In genomic region chr12:9750276-9751203, GRCh38 we compare ENCODE assay signal across 8 cellular contexts. TPM values are rescaled to one million over a fixed set of nuclear protein-coding genes. Genes with fewer than 3 reads are reported as not detected.
DNase-seq lines count a peak whose midpoint lies in the region; ATAC-seq and TF ChIP-seq lines count a peak whose summit lies in the region.

No MANE protein-coding gene starts in this region.

- H3K36me3 ChIP-seq in endocrine pancreas (ENCODE audit: control insufficient read depth, insufficient read depth, low read length): no peaks in the 10 kb centered on the region
- no peaks in the 10 kb centered on the region for H3K36me3 ChIP-seq in thoracic aorta

- H3K9me3 Mint-ChIP-seq in activated CD4-positive, alpha-beta T cell treated with anti-CD3 and anti-CD28 coated beads, Interleukin-2, amount 10 ng/mL, durations not matched to agents 24 days and 14 days: no peaks in the 10 kb centered on the region
- H3K9me3 Mint-ChIP-seq in memory B cell: no peaks in the 10 kb centered on the region

- H3K4me1 ChIP-seq in endocrine pancreas (ENCODE audit: control insufficient read depth, insufficient read depth, low read length) (peaks cover 8% of the 10 kb centered on the region), thoracic aorta (ENCODE audit: control insufficient read depth in 1 of 2, low read depth in 2 of 2) (peaks cover 0 to 3% of the 10 kb centered on the region in 2 donors)

- intact Hi-C loops in activated CD4-positive, alpha-beta T cell treated with anti-CD3 and anti-CD28 coated beads, Interleukin-2, amount 10 ng/mL, durations not matched to agents 24 days and 14 days (cut with micrococcal nuclease): loop anchor here (1.0 kb wide), 2 partner anchors 48 to 64 kb away; no protein-coding TSS in a partner anchor

- H3K27me3 ChIP-seq in endocrine pancreas (ENCODE audit: control insufficient read depth, insufficient read depth, low read length) (no peaks in the 10 kb centered on the region), thoracic aorta (replicated peaks; ENCODE audit: insufficient read depth) (no peaks in the 10 kb centered on the region)

- peak; percentile 59 for DNase-seq in AG08396 (ENCODE audit: low spot score)
- DNase-seq in GM13977 (ENCODE audit: low spot score): peak; percentile 40
- DNase-seq in NCI-H446 (lab: John Stamatoyannopoulos, UW): peak; percentile 16 to 67
- peak; percentile 89 for DNase-seq in activated CD4-positive, alpha-beta T cell treated with anti-CD3 and anti-CD28 coated beads, Interleukin-2, amount 10 ng/mL, durations not matched to agents 24 days and 14 days
- DNase-seq in memory B cell (ENCODE audit: low spot score in 2 of 2): peak in 1 of 2 donors; percentile 67
- no peak for DNase-seq in thoracic aorta (ENCODE audit: low spot score)

- in situ Hi-C loops in GM13977 (cut with MboI; ENCODE audit: low pct_unique_long_range_greater_than_20kb, low sequenced_read_pairs, unreplicated experiment): loop anchor here (5.0 kb wide), 1 partner anchor 52 kb away; no protein-coding TSS in a partner anchor

- peak overlapping the region; percentile 55 for H3K4me3 Mint-ChIP-seq in activated CD4-positive, alpha-beta T cell treated with anti-CD3 and anti-CD28 coated beads, Interleukin-2, amount 10 ng/mL, durations not matched to agents 24 days and 14 days
- peak overlapping the region; percentile 50 for H3K4me3 Mint-ChIP-seq in memory B cell

- peak; percentile 67 for TF ChIP-seq CTCF in GM13977 (IDR thresholded peaks at IDR 0.05; ENCODE audit: extremely low read depth, insufficient read depth, missing control alignments)
- TF ChIP-seq CTCF in thoracic aorta (IDR thresholded peaks at IDR 0.05): peak; percentile 70

- H3K9me3 ChIP-seq in endocrine pancreas (ENCODE audit: control insufficient read depth, low read length) (no peaks in the 10 kb centered on the region), thoracic aorta (no peaks in the 10 kb centered on the region)

- H3K4me1 Mint-ChIP-seq in activated CD4-positive, alpha-beta T cell treated with anti-CD3 and anti-CD28 coated beads, Interleukin-2, amount 10 ng/mL, durations not matched to agents 24 days and 14 days: peaks cover 46% of the 10 kb centered on the region
- H3K4me1 Mint-ChIP-seq in memory B cell: peaks cover 15% of the 10 kb centered on the region

- no peaks in the 10 kb centered on the region for H3K27me3 Mint-ChIP-seq in activated CD4-positive, alpha-beta T cell treated with anti-CD3 and anti-CD28 coated beads, Interleukin-2, amount 10 ng/mL, durations not matched to agents 24 days and 14 days
- H3K27me3 Mint-ChIP-seq in memory B cell: no peaks in the 10 kb centered on the region

- H3K36me3 Mint-ChIP-seq in activated CD4-positive, alpha-beta T cell treated with anti-CD3 and anti-CD28 coated beads, Interleukin-2, amount 10 ng/mL, durations not matched to agents 24 days and 14 days (ENCODE audit: low read depth): peaks cover 37% of the 10 kb centered on the region
- H3K36me3 Mint-ChIP-seq in memory B cell: peaks cover 11% of the 10 kb centered on the region

- ATAC-seq in HG03342 (IDR thresholded peaks at IDR 0.05; ENCODE audit: unreplicated experiment) (peak; percentile 55), memory B cell (ENCODE audit: low read depth) (peak; percentile 65), thoracic aorta (ENCODE audit: insufficient number of reproducible peaks, low FRiP score, low read depth) (no peak)

- H3K27ac Mint-ChIP-seq in activated CD4-positive, alpha-beta T cell treated with anti-CD3 and anti-CD28 coated beads, Interleukin-2, amount 10 ng/mL, durations not matched to agents 24 days and 14 days: peak overlapping the region; percentile 70
- no peak overlapping the region for H3K27ac Mint-ChIP-seq in memory B cell

- no peak overlapping the region for H3K27ac ChIP-seq in thoracic aorta

- peak overlapping the region; percentile 36 for H3K4me3 ChIP-seq in endocrine pancreas (ENCODE audit: control insufficient read depth, insufficient read depth, low read length)
- peak overlapping the region; percentile 35 for H3K4me3 ChIP-seq in thoracic aorta

- no peak overlapping the region for H3K9ac ChIP-seq in endocrine pancreas (ENCODE audit: control insufficient read depth, insufficient read depth, low read length)

RNA-seq across cellular contexts. Expression of gene CD69, which starts 10.2 kb away (rescaled TPM):
- 106 and 111 TPM in 2 replicates for total RNA-seq in activated CD4-positive, alpha-beta T cell treated with anti-CD3 and anti-CD28 coated beads, Interleukin-2, amount 10 ng/mL, durations not matched to agents 24 days and 14 days
- total RNA-seq in thoracic aorta: 10 to 100 TPM in 1 of 2 donors, 1 to 10 TPM in 1; 5.8 to 40.3 TPM

RNA-seq across cellular contexts. Expression of gene CLECL1, which starts 17.6 kb away (rescaled TPM):
- 5.3 and 9.1 TPM in 2 replicates for total RNA-seq in activated CD4-positive, alpha-beta T cell treated with anti-CD3 and anti-CD28 coated beads, Interleukin-2, amount 10 ng/mL, durations not matched to agents 24 days and 14 days
- 1 to 10 TPM in 1 of 2 donors, not detected in 1; 1.9 TPM for total RNA-seq in thoracic aorta
